In the genomic region with DNA sequence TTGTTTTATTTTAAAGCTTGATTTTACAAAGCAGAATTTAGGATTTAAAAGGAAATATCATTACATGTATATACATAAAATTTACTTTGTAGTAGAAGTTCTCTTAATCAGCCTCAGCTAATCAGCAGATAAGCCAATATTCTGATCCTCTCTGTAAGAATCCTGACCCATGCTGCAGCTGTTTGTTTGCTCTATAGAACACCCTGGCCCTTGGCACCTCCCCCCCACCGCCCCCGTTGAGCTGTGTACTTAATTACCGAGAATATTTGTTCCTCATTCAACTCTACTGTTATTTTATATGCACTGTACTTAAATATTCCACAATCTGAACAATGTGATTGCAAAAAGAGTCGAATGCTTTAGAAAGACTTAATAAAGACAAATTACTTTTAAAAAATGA, we compare ENCODE assay signal across 21 cellular contexts.
"Had no signal": no experiment of that assay in that cellular context is flagged by ENCODE, and none has a peak within 500 bp of the region (broad histone marks: within the 10 kb centered on the region; RNA-seq: fewer than 3 reads in every experiment).

No MANE protein-coding gene starts in this region.

- DNase-seq: effector memory CD4-positive, alpha-beta T cell; esophagus squamous epithelium; foreskin fibroblast; immature natural killer cell; left cardiac atrium; left ventricle myocardium inferior; lower lobe of right lung; midbrain; occipital lobe; pancreas; right cardiac atrium; stimulated activated CD4-positive, alpha-beta T cell treated with anti-CD3 and anti-CD28 coated beads, Interleukin-4, amount 100 ng/mL, for 1 hour; stimulated activated CD8-positive, alpha-beta memory T cell treated with anti-CD3 and anti-CD28 coated beads, Interleukin-4, amount 100 ng/mL, for 48 hours; stimulated activated naive CD8-positive, alpha-beta T cell treated with anti-CD3 and anti-CD28 coated beads, Interleukin-15, Interleukin-2, amounts not matched to agents 100 U/mL and 50 U/mL, for 24 hours; thyroid gland; uterus had no signal

- H3K4me1 ChIP-seq: esophagus squamous epithelium, left ventricle myocardium inferior, lower lobe of right lung, pancreas, suprapubic skin, uterus had no signal

- H3K4me3 ChIP-seq: esophagus squamous epithelium, left ventricle myocardium inferior, lower lobe of right lung, pancreas, smooth muscle cell, suprapubic skin, thyroid gland, uterus had no signal

- H3K36me3 ChIP-seq: esophagus squamous epithelium, left ventricle myocardium inferior, lower lobe of right lung, pancreas, suprapubic skin, thyroid gland, uterus had no signal

- ATAC-seq: left cardiac atrium; lower lobe of right lung; natural killer cell treated with Interleukin-12 subunit alpha and Interleukin-12 subunit beta and Interleukin-15 and Interleukin-18, amount 100 ng/mL, for 72 hours; pancreas; right cardiac atrium; stimulated activated effector memory CD8-positive, alpha-beta T cell treated with anti-CD3 and anti-CD28 coated beads, Interleukin-12 subunit alpha, Interleukin-12 subunit beta, amount 100 ng/mL, for 72 hours; stimulated activated naive CD8-positive, alpha-beta T cell treated with anti-CD3 and anti-CD28 coated beads, Interleukin-15, Interleukin-2, amounts not matched to agents 100 U/mL and 50 U/mL, for 24 hours had no signal

- H3K27me3 ChIP-seq: pancreas, thyroid gland, uterus had no signal

- H3K9me3 ChIP-seq: esophagus squamous epithelium, left ventricle myocardium inferior, lower lobe of right lung, pancreas, suprapubic skin, thyroid gland, uterus had no signal

- H3K27ac ChIP-seq: epithelial cell of prostate, esophagus squamous epithelium, left ventricle myocardium inferior, lower lobe of right lung, pancreas, suprapubic skin, thyroid gland, uterus had no signal
